ENCODE assay signal across 11 cellular contexts in genomic region chr6:134352786-134353480, GRCh38. TPM values are rescaled to one million over a fixed set of nuclear protein-coding genes. Genes with fewer than 3 reads are reported as not detected.
DNase-seq lines count a peak whose midpoint lies in the region; ATAC-seq and TF ChIP-seq lines count a peak whose summit lies in the region.
"Had no signal": no experiment of that assay in that cellular context is flagged by ENCODE, and none has a peak within 500 bp of the region (broad histone marks: within the 10 kb centered on the region; RNA-seq: fewer than 3 reads in every experiment).

No MANE protein-coding gene starts in this region.

- no peak for TF ChIP-seq CTCF in choroid plexus epithelial cell (conservative IDR thresholded peaks at IDR 0.05; ENCODE audit: low read depth, low read length)

- no peak for ATAC-seq in HG03108 (IDR thresholded peaks at IDR 0.05; ENCODE audit: unreplicated experiment)

- DNase-seq in activated CD4-positive, alpha-beta T cell treated with anti-CD3 and anti-CD28 coated beads for 48 hours = peak; percentile 51
- no peak for DNase-seq in activated CD4-positive, alpha-beta T cell treated with anti-CD3 and anti-CD28 coated beads, Interleukin-2, amount 10 ng/mL, durations not matched to agents 7 days and 5 days
- DNase-seq in NOMO-1 treated with dmso at 0.1 percent for 144 hours (lab: John Stamatoyannopoulos, UW; ENCODE audit: unreplicated experiment) (peak; percentile 48), choroid plexus epithelial cell (ENCODE audit: low read depth) (peak; percentile 80), occipital lobe (lab: John Stamatoyannopoulos, UW) (no peak)
- DNase-seq in NK-92 treated with Interleukin-12 subunit alpha and Interleukin-12 subunit beta, amount 100 ng/mL, for 24 hours (lab: John Stamatoyannopoulos, UW) = no peak
- DNase-seq: NCI-H2171 had no signal

- H3K4me3 ChIP-seq in choroid plexus epithelial cell (ENCODE audit: low read depth, low read length) (no peak overlapping the region), skeletal muscle satellite cell (ENCODE audit: low read length) (no peak overlapping the region)
- H3K4me3 ChIP-seq: ascending aorta had no signal

- H3K36me3 Mint-ChIP-seq in activated CD4-positive, alpha-beta T cell treated with anti-CD3 and anti-CD28 coated beads, Interleukin-2, amount 10 ng/mL, durations not matched to agents 7 days and 5 days (ENCODE audit: low read depth) = peaks cover 12% of the 10 kb centered on the region

- peaks cover 28% of the 10 kb centered on the region for H3K4me1 Mint-ChIP-seq in activated CD4-positive, alpha-beta T cell treated with anti-CD3 and anti-CD28 coated beads, Interleukin-2, amount 10 ng/mL, durations not matched to agents 7 days and 5 days

- no peaks in the 10 kb centered on the region for H3K27me3 ChIP-seq in skeletal muscle satellite cell (ENCODE audit: control insufficient read depth, insufficient read depth, low read length)
- H3K27me3 ChIP-seq: ascending aorta had no signal

- no peaks in the 10 kb centered on the region for H3K9me3 ChIP-seq in skeletal muscle satellite cell (replicated peaks; ENCODE audit: low read length)
- H3K9me3 ChIP-seq: ascending aorta had no signal

- peak overlapping the region; percentile 19 for H3K4me2 ChIP-seq in skeletal muscle satellite cell (ENCODE audit: low read length)

- CTCF ChIA-PET in activated CD4-positive, alpha-beta T cell treated with anti-CD3 and anti-CD28 coated beads, Interleukin-2, amount 10 ng/mL, durations not matched to agents 7 days and 5 days (lab: Charles Lee) = interaction anchor here (1.2 to 4.5 kb wide), 7 partner anchors 10 to 567 kb away, joined by 3 to 21 read pairs (median 5); no protein-coding TSS in a partner anchor

- no peak overlapping the region for H3K4me3 Mint-ChIP-seq in activated CD4-positive, alpha-beta T cell treated with anti-CD3 and anti-CD28 coated beads, Interleukin-2, amount 10 ng/mL, durations not matched to agents 7 days and 5 days
- H3K4me3 Mint-ChIP-seq: neural crest cell had no signal

- H3K27ac Mint-ChIP-seq in activated CD4-positive, alpha-beta T cell treated with anti-CD3 and anti-CD28 coated beads, Interleukin-2, amount 10 ng/mL, durations not matched to agents 7 days and 5 days = no peak overlapping the region

- POLR2A ChIA-PET in activated CD4-positive, alpha-beta T cell treated with anti-CD3 and anti-CD28 coated beads, Interleukin-2, amount 10 ng/mL, durations not matched to agents 7 days and 5 days (lab: Charles Lee) = interaction anchor here (0.5 to 0.6 kb wide), 2 partner anchors 21 to 48 kb away, joined by 3 read pairs; no protein-coding TSS in a partner anchor

- H3K9me3 Mint-ChIP-seq in activated CD4-positive, alpha-beta T cell treated with anti-CD3 and anti-CD28 coated beads, Interleukin-2, amount 10 ng/mL, durations not matched to agents 7 days and 5 days = peaks cover 18% of the 10 kb centered on the region

- H3K9ac ChIP-seq in skeletal muscle satellite cell (ENCODE audit: low read depth, low read length) = no peak overlapping the region

- no peaks in the 10 kb centered on the region for H3K27me3 Mint-ChIP-seq in activated CD4-positive, alpha-beta T cell treated with anti-CD3 and anti-CD28 coated beads, Interleukin-2, amount 10 ng/mL, durations not matched to agents 7 days and 5 days

- no peaks in the 10 kb centered on the region for H3K36me3 ChIP-seq in skeletal muscle satellite cell (ENCODE audit: insufficient read depth, low read length)
- H3K36me3 ChIP-seq: ascending aorta had no signal

- H3K4me1 ChIP-seq in skeletal muscle satellite cell (ENCODE audit: control insufficient read depth, insufficient read depth, low read length) = peaks cover 37% of the 10 kb centered on the region
- H3K4me1 ChIP-seq: ascending aorta had no signal

RNA-seq across cellular contexts. Expression of gene SGK1, which starts 35.0 kb away (rescaled TPM):
- total RNA-seq in activated CD4-positive, alpha-beta T cell treated with anti-CD3 and anti-CD28 coated beads, Interleukin-2, amount 10 ng/mL, durations not matched to agents 7 days and 5 days = 10 to 100 TPM; 12.1 to 12.8 TPM
- total RNA-seq in skeletal muscle satellite cell (2012; rRNA removed) = 30.4 and 43.6 TPM in 2 replicates
- total RNA-seq in occipital lobe = 75.5 TPM

Comparison
In these comparisons a context has a peak if more than half of its experiments do, and no peak if none do; other contexts are left out.
1. DNase-seq: peak in activated CD4-positive, alpha-beta T cell treated with anti-CD3 and anti-CD28 coated beads for 48 hours (single experiment), NOMO-1 treated with dmso at 0.1 percent for 144 hours (single experiment) and choroid plexus epithelial cell (single experiment); none in activated CD4-positive, alpha-beta T cell treated with anti-CD3 and anti-CD28 coated beads, Interleukin-2, amount 10 ng/mL, durations not matched to agents 7 days and 5 days (single experiment), NK-92 treated with Interleukin-12 subunit alpha and Interleukin-12 subunit beta, amount 100 ng/mL, for 24 hours (single experiment) and occipital lobe (single experiment).